2 cellular contexts compared by ENCODE assay signal in the genomic region with DNA sequence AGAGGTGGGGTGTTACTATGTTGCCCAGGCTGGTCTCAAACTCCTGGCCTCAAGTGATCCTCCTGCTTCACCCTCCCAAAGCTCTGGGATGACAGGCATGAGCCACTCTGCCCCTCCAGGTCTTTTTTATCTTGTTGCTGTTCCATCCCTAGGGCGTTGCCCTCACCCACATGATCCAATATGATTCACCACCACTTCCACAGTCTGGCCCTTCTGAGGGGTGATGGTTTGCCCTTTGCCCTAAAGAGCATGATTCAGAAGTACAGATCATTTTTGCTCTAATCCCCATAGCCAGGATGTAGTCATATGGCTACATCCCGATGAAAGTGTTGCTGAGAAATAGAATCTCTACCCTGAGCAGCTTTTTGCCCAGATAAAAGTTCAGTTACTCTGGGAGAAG.
A peak's percentile ranks its signal among the peaks of the same experiment; 100 is the strongest.
TF ChIP-seq lines count a peak whose summit lies in the region.

No MANE protein-coding gene starts in this region.

TF ChIP-seq in HepG2, 621 proteins besides CTCF, POLR2A, EP300 and RAD21 (continued from another document):
- TF ChIP-seq, protein P1, sequence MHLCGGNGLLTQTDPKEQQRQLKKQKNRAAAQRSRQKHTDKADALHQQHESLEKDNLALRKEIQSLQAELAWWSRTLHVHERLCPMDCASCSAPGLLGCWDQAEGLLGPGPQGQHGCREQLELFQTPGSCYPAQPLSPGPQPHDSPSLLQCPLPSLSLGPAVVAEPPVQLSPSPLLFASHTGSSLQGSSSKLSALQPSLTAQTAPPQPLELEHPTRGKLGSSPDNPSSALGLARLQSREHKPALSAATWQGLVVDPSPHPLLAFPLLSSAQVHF (CRISPR knock-in tag; IDR thresholded peaks at IDR 0.05): no peak
- 0 out of 2 replicates have a peak, but pooled peaks have one; percentile 29 for TF ChIP-seq SAP130 (CRISPR knock-in tag; IDR thresholded peaks at IDR 0.05; ENCODE audit: low read depth)
- TF ChIP-seq, protein P2, sequence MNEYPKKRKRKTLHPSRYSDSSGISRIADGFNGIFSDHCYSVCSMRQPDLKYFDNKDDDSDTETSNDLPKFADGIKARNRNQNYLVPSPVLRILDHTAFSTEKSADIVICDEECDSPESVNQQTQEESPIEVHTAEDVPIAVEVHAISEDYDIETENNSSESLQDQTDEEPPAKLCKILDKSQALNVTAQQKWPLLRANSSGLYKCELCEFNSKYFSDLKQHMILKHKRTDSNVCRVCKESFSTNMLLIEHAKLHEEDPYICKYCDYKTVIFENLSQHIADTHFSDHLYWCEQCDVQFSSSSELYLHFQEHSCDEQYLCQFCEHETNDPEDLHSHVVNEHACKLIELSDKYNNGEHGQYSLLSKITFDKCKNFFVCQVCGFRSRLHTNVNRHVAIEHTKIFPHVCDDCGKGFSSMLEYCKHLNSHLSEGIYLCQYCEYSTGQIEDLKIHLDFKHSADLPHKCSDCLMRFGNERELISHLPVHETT (CRISPR knock-in tag; conservative IDR thresholded peaks at IDR 0.05): no peak
- TF ChIP-seq PPARG (CRISPR knock-in tag; conservative IDR thresholded peaks at IDR 0.05): peak; percentile 71; the same call in 1 of the 2 replicates
- TF ChIP-seq GLI4 (CRISPR knock-in tag; IDR thresholded peaks at IDR 0.05; ENCODE audit: borderline replicate concordance): no peak
- TF ChIP-seq, protein P3, sequence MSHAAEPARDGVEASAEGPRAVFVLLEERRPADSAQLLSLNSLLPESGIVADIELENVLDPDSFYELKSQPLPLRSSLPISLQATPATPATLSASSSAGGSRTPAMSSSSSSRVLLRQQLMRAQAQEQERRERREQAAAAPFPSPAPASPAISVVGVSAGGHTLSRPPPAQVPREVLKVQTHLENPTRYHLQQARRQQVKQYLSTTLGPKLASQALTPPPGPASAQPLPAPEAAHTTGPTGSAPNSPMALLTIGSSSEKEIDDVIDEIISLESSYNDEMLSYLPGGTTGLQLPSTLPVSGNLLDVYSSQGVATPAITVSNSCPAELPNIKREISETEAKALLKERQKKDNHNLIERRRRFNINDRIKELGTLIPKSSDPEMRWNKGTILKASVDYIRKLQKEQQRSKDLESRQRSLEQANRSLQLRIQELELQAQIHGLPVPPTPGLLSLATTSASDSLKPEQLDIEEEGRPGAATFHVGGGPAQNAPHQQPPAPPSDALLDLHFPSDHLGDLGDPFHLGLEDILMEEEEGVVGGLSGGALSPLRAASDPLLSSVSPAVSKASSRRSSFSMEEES (CRISPR knock-in tag; IDR thresholded peaks at IDR 0.05): 0 out of 2 replicates have a peak, but pooled peaks have one; percentile 25
- TF ChIP-seq ARNT (IDR thresholded peaks at IDR 0.05): no peak
- no peak for TF ChIP-seq KDM5A (IDR thresholded peaks at IDR 0.05; ENCODE audit: borderline replicate concordance, low read length)
- TF ChIP-seq RXRB (CRISPR knock-in tag; IDR thresholded peaks at IDR 0.05; ENCODE audit: borderline replicate concordance): peak; percentile 68
- TF ChIP-seq ETV5 (CRISPR knock-in tag; IDR thresholded peaks at IDR 0.05; ENCODE audit: borderline replicate concordance): no peak; the same call in 1 of the 2 replicates
- peak; percentile 35 to 43; a peak in 2 of 4 replicates for TF ChIP-seq NR2F1 (CRISPR knock-in tag; IDR thresholded peaks at IDR 0.05)
- TF ChIP-seq, protein P4, sequence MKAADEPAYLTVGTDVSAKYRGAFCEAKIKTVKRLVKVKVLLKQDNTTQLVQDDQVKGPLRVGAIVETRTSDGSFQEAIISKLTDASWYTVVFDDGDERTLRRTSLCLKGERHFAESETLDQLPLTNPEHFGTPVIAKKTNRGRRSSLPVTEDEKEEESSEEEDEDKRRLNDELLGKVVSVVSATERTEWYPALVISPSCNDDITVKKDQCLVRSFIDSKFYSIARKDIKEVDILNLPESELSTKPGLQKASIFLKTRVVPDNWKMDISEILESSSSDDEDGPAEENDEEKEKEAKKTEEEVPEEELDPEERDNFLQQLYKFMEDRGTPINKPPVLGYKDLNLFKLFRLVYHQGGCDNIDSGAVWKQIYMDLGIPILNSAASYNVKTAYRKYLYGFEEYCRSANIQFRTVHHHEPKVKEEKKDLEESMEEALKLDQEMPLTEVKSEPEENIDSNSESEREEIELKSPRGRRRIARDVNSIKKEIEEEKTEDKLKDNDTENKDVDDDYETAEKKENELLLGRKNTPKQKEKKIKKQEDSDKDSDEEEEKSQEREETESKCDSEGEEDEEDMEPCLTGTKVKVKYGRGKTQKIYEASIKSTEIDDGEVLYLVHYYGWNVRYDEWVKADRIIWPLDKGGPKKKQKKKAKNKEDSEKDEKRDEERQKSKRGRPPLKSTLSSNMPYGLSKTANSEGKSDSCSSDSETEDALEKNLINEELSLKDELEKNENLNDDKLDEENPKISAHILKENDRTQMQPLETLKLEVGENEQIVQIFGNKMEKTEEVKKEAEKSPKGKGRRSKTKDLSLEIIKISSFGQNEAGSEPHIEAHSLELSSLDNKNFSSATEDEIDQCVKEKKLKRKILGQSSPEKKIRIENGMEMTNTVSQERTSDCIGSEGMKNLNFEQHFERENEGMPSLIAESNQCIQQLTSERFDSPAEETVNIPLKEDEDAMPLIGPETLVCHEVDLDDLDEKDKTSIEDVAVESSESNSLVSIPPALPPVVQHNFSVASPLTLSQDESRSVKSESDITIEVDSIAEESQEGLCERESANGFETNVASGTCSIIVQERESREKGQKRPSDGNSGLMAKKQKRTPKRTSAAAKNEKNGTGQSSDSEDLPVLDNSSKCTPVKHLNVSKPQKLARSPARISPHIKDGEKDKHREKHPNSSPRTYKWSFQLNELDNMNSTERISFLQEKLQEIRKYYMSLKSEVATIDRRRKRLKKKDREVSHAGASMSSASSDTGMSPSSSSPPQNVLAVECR (CRISPR knock-in tag; IDR thresholded peaks at IDR 0.05; ENCODE audit: borderline replicate concordance): no peak
- TF ChIP-seq GATAD2A (CRISPR knock-in tag; IDR thresholded peaks at IDR 0.05): no peak
- no peak for TF ChIP-seq THAP11 (CRISPR knock-in tag; IDR thresholded peaks at IDR 0.05)

TF ChIP-seq in WTC11, 78 proteins besides CTCF, POLR2A, EP300 and RAD21 (continued from another document):
- TF ChIP-seq, protein P5, sequence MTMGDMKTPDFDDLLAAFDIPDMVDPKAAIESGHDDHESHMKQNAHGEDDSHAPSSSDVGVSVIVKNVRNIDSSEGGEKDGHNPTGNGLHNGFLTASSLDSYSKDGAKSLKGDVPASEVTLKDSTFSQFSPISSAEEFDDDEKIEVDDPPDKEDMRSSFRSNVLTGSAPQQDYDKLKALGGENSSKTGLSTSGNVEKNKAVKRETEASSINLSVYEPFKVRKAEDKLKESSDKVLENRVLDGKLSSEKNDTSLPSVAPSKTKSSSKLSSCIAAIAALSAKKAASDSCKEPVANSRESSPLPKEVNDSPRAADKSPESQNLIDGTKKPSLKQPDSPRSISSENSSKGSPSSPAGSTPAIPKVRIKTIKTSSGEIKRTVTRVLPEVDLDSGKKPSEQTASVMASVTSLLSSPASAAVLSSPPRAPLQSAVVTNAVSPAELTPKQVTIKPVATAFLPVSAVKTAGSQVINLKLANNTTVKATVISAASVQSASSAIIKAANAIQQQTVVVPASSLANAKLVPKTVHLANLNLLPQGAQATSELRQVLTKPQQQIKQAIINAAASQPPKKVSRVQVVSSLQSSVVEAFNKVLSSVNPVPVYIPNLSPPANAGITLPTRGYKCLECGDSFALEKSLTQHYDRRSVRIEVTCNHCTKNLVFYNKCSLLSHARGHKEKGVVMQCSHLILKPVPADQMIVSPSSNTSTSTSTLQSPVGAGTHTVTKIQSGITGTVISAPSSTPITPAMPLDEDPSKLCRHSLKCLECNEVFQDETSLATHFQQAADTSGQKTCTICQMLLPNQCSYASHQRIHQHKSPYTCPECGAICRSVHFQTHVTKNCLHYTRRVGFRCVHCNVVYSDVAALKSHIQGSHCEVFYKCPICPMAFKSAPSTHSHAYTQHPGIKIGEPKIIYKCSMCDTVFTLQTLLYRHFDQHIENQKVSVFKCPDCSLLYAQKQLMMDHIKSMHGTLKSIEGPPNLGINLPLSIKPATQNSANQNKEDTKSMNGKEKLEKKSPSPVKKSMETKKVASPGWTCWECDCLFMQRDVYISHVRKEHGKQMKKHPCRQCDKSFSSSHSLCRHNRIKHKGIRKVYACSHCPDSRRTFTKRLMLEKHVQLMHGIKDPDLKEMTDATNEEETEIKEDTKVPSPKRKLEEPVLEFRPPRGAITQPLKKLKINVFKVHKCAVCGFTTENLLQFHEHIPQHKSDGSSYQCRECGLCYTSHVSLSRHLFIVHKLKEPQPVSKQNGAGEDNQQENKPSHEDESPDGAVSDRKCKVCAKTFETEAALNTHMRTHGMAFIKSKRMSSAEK (CRISPR knock-in tag; IDR thresholded peaks at IDR 0.05; ENCODE audit: borderline replicate concordance): no peak
- TF ChIP-seq ZNF121 (CRISPR knock-in tag; IDR thresholded peaks at IDR 0.05): no peak
- TF ChIP-seq, protein P6, sequence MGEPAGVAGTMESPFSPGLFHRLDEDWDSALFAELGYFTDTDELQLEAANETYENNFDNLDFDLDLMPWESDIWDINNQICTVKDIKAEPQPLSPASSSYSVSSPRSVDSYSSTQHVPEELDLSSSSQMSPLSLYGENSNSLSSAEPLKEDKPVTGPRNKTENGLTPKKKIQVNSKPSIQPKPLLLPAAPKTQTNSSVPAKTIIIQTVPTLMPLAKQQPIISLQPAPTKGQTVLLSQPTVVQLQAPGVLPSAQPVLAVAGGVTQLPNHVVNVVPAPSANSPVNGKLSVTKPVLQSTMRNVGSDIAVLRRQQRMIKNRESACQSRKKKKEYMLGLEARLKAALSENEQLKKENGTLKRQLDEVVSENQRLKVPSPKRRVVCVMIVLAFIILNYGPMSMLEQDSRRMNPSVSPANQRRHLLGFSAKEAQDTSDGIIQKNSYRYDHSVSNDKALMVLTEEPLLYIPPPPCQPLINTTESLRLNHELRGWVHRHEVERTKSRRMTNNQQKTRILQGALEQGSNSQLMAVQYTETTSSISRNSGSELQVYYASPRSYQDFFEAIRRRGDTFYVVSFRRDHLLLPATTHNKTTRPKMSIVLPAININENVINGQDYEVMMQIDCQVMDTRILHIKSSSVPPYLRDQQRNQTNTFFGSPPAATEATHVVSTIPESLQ (CRISPR knock-in tag; IDR thresholded peaks at IDR 0.05): no peak
